1 cellular context compared by ENCODE assay signal in the genomic region with DNA sequence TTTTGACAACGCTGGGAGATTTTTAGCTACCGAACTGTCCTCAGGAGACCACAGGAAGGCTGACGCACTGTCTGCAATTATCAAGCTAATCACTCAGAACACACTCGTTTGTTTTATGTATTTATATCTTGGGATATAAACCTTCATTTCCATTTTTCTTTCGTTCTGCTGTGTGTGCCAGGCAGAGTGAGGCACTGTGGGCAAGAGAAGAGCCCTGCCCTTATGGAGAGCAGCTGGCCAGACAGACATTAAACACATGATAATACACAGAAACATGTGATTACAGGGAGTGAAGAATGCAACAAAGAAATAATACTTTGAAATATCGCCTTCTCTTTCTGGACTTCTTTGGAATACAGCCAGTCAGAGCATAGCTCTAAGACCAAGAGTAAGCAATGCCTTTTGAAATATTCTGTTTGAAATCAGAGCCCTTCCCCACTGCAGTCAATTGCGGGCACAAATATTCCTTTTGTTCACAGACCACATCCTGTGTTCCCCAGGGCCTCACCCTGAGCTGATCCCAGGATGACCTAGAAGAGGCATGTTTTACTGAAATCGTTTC.
TF ChIP-seq lines count a peak whose summit lies in the region.

No MANE protein-coding gene starts in this region.

TF ChIP-seq in HepG2, 621 proteins besides CTCF, POLR2A, EP300 and RAD21 (continued from another document and continues in another):
- TF ChIP-seq ARID5B (CRISPR knock-in tag; IDR thresholded peaks at IDR 0.05) (peak; percentile 84), CBX2 (IDR thresholded peaks at IDR 0.05; ENCODE audit: low read depth, low read length) (no peak; the same call in 1 of the 2 replicates), CBX2 (CRISPR knock-in tag; IDR thresholded peaks at IDR 0.05; ENCODE audit: low read depth) (0 out of 2 replicates have a peak, but pooled peaks have one; percentile 70), ZMYM4 (CRISPR knock-in tag; IDR thresholded peaks at IDR 0.05) (no peak), ZNF737 (CRISPR knock-in tag; IDR thresholded peaks at IDR 0.05; ENCODE audit: borderline replicate concordance) (no peak), BCL6 (CRISPR knock-in tag; IDR thresholded peaks at IDR 0.05) (0 out of 2 replicates have a peak, but pooled peaks have one; percentile 11), TEAD2 (CRISPR knock-in tag; IDR thresholded peaks at IDR 0.05) (no peak), DMAP1 (CRISPR knock-in tag; IDR thresholded peaks at IDR 0.05) (no peak), NCOA5 (CRISPR knock-in tag; IDR thresholded peaks at IDR 0.05) (no peak), ARHGAP35 (CRISPR knock-in tag; IDR thresholded peaks at IDR 0.05; ENCODE audit: borderline replicate concordance) (no peak), KDM1A (CRISPR knock-in tag; IDR thresholded peaks at IDR 0.05) (peak; percentile 52; the same call in 1 of the 2 replicates), ARID3A (IDR thresholded peaks at IDR 0.05; ENCODE audit: low read depth, low read length) (no peak), HOMEZ (CRISPR knock-in tag; IDR thresholded peaks at IDR 0.05; ENCODE audit: low read depth) (peak; percentile 41; the same call in 1 of the 2 replicates), ZNF720 (CRISPR knock-in tag; IDR thresholded peaks at IDR 0.05) (no peak), SMC3 (IDR thresholded peaks at IDR 0.05; ENCODE audit: low read length) (no peak), SOX6 (IDR thresholded peaks at IDR 0.05) (no peak), SOX6 (CRISPR knock-in tag; IDR thresholded peaks at IDR 0.05) (peak; percentile 83), ZBTB42 (CRISPR knock-in tag; IDR thresholded peaks at IDR 0.05) (no peak), FOXM1 (CRISPR knock-in tag; IDR thresholded peaks at IDR 0.05) (no peak), ZKSCAN8 (CRISPR knock-in tag; IDR thresholded peaks at IDR 0.05; ENCODE audit: borderline replicate concordance) (no peak), ZNF468 (CRISPR knock-in tag; IDR thresholded peaks at IDR 0.05) (no peak), ZNF136 (CRISPR knock-in tag; IDR thresholded peaks at IDR 0.05; ENCODE audit: low read depth) (no peak), SRSF9 (IDR thresholded peaks at IDR 0.05; ENCODE audit: borderline replicate concordance, insufficient read depth, low read depth, low read length, poor library complexity, severe bottlenecking) (no peak), ZNF564 (CRISPR knock-in tag; IDR thresholded peaks at IDR 0.05) (no peak), ISX (CRISPR knock-in tag; conservative IDR thresholded peaks at IDR 0.05) (no peak)
- TF ChIP-seq, protein P1, sequence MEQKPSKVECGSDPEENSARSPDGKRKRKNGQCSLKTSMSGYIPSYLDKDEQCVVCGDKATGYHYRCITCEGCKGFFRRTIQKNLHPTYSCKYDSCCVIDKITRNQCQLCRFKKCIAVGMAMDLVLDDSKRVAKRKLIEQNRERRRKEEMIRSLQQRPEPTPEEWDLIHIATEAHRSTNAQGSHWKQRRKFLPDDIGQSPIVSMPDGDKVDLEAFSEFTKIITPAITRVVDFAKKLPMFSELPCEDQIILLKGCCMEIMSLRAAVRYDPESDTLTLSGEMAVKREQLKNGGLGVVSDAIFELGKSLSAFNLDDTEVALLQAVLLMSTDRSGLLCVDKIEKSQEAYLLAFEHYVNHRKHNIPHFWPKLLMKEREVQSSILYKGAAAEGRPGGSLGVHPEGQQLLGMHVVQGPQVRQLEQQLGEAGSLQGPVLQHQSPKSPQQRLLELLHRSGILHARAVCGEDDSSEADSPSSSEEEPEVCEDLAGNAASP (CRISPR knock-in tag; IDR thresholded peaks at IDR 0.05; ENCODE audit: borderline replicate concordance): peak; percentile 71; the same call in 1 of the 2 replicates
- TF ChIP-seq, protein P2, sequence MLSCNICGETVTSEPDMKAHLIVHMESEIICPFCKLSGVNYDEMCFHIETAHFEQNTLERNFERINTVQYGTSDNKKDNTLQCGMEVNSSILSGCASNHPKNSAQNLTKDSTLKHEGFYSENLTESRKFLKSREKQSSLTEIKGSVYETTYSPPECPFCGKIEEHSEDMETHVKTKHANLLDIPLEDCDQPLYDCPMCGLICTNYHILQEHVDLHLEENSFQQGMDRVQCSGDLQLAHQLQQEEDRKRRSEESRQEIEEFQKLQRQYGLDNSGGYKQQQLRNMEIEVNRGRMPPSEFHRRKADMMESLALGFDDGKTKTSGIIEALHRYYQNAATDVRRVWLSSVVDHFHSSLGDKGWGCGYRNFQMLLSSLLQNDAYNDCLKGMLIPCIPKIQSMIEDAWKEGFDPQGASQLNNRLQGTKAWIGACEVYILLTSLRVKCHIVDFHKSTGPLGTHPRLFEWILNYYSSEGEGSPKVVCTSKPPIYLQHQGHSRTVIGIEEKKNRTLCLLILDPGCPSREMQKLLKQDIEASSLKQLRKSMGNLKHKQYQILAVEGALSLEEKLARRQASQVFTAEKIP (CRISPR knock-in tag; IDR thresholded peaks at IDR 0.05; ENCODE audit: borderline replicate concordance): no peak
- TF ChIP-seq, protein P3, sequence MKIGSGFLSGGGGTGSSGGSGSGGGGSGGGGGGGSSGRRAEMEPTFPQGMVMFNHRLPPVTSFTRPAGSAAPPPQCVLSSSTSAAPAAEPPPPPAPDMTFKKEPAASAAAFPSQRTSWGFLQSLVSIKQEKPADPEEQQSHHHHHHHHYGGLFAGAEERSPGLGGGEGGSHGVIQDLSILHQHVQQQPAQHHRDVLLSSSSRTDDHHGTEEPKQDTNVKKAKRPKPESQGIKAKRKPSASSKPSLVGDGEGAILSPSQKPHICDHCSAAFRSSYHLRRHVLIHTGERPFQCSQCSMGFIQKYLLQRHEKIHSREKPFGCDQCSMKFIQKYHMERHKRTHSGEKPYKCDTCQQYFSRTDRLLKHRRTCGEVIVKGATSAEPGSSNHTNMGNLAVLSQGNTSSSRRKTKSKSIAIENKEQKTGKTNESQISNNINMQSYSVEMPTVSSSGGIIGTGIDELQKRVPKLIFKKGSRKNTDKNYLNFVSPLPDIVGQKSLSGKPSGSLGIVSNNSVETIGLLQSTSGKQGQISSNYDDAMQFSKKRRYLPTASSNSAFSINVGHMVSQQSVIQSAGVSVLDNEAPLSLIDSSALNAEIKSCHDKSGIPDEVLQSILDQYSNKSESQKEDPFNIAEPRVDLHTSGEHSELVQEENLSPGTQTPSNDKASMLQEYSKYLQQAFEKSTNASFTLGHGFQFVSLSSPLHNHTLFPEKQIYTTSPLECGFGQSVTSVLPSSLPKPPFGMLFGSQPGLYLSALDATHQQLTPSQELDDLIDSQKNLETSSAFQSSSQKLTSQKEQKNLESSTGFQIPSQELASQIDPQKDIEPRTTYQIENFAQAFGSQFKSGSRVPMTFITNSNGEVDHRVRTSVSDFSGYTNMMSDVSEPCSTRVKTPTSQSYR (CRISPR knock-in tag; IDR thresholded peaks at IDR 0.05; ENCODE audit: borderline replicate concordance): peak; percentile 52; the same call in 1 of the 2 replicates
- TF ChIP-seq, protein P4, sequence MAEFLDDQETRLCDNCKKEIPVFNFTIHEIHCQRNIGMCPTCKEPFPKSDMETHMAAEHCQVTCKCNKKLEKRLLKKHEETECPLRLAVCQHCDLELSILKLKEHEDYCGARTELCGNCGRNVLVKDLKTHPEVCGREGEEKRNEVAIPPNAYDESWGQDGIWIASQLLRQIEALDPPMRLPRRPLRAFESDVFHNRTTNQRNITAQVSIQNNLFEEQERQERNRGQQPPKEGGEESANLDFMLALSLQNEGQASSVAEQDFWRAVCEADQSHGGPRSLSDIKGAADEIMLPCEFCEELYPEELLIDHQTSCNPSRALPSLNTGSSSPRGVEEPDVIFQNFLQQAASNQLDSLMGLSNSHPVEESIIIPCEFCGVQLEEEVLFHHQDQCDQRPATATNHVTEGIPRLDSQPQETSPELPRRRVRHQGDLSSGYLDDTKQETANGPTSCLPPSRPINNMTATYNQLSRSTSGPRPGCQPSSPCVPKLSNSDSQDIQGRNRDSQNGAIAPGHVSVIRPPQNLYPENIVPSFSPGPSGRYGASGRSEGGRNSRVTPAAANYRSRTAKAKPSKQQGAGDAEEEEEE (CRISPR knock-in tag; IDR thresholded peaks at IDR 0.05; ENCODE audit: borderline replicate concordance): no peak
- TF ChIP-seq, protein P5, sequence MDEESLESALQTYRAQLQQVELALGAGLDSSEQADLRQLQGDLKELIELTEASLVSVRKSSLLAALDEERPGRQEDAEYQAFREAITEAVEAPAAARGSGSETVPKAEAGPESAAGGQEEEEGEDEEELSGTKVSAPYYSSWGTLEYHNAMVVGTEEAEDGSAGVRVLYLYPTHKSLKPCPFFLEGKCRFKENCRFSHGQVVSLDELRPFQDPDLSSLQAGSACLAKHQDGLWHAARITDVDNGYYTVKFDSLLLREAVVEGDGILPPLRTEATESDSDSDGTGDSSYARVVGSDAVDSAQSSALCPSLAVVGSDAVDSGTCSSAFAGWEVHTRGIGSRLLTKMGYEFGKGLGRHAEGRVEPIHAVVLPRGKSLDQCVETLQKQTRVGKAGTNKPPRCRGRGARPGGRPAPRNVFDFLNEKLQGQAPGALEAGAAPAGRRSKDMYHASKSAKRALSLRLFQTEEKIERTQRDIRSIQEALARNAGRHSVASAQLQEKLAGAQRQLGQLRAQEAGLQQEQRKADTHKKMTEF (CRISPR knock-in tag; IDR thresholded peaks at IDR 0.05): 0 out of 2 replicates have a peak, but pooled peaks have one; percentile 50
- TF ChIP-seq, protein P6, sequence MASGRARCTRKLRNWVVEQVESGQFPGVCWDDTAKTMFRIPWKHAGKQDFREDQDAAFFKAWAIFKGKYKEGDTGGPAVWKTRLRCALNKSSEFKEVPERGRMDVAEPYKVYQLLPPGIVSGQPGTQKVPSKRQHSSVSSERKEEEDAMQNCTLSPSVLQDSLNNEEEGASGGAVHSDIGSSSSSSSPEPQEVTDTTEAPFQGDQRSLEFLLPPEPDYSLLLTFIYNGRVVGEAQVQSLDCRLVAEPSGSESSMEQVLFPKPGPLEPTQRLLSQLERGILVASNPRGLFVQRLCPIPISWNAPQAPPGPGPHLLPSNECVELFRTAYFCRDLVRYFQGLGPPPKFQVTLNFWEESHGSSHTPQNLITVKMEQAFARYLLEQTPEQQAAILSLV (CRISPR knock-in tag; IDR thresholded peaks at IDR 0.05; ENCODE audit: borderline replicate concordance): no peak
- TF ChIP-seq, protein P7, sequence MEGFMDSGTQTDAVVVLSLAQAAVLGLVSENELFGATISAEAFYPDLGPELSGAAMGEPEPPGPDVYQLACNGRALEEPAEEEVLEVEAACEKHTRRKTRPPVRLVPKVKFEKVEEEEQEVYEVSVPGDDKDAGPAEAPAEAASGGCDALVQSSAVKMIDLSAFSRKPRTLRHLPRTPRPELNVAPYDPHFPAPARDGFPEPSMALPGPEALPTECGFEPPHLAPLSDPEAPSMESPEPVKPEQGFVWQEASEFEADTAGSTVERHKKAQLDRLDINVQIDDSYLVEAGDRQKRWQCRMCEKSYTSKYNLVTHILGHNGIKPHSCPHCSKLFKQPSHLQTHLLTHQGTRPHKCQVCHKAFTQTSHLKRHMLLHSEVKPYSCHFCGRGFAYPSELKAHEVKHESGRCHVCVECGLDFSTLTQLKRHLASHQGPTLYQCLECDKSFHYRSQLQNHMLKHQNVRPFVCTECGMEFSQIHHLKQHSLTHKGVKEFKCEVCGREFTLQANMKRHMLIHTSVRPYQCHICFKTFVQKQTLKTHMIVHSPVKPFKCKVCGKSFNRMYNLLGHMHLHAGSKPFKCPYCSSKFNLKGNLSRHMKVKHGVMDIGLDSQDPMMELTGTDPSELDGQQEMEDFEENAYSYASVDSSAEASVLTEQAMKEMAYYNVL (CRISPR knock-in tag; IDR thresholded peaks at IDR 0.05; ENCODE audit: borderline replicate concordance): no peak
